Comparison of ENCODE assay signal across 8 cellular contexts in genomic region chr11:9015677-9016076, GRCh38. TPM values are rescaled to one million over a fixed set of nuclear protein-coding genes. Genes with fewer than 3 reads are reported as not detected.
DNase-seq lines count a peak whose midpoint lies in the region; ATAC-seq, FAIRE-seq and TF ChIP-seq lines count a peak whose summit lies in the region.

No MANE protein-coding gene starts in this region.

- POLR2A ChIA-PET in activated CD4-positive, alpha-beta memory T cell treated with anti-CD3 and anti-CD28 coated beads for 36 hours (lab: Charles Lee), result interaction anchor here (1.1 kb wide), 1 partner anchor 122 kb away, joined by 4 read pairs; no protein-coding TSS in a partner anchor

- H3K27ac Mint-ChIP-seq in activated CD4-positive, alpha-beta memory T cell treated with anti-CD3 and anti-CD28 coated beads for 36 hours, result no peak overlapping the region
- no peak overlapping the region for H3K27ac Mint-ChIP-seq in effector memory CD8-positive, alpha-beta T cell
- no peak overlapping the region for H3K27ac Mint-ChIP-seq in mesothelial cell of epicardium

- FAIRE-seq in GM12892 (lab: Jason Lieb, UNC), result peak; percentile 98

- H3K4me3 Mint-ChIP-seq in activated CD4-positive, alpha-beta memory T cell treated with anti-CD3 and anti-CD28 coated beads for 36 hours, result no peak overlapping the region
- no peak overlapping the region for H3K4me3 Mint-ChIP-seq in effector memory CD8-positive, alpha-beta T cell
- H3K4me3 Mint-ChIP-seq in mesothelial cell of epicardium, result no peak overlapping the region

- TF ChIP-seq POLR2A in GM12892 (IDR thresholded peaks at IDR 0.05; ENCODE audit: low read depth, low read length), result no peak

- CTCF ChIA-PET in activated CD4-positive, alpha-beta memory T cell treated with anti-CD3 and anti-CD28 coated beads for 36 hours (lab: Charles Lee), result interaction anchor here (0.6 to 6.7 kb wide), 35 partner anchors 9 to 535 kb away, joined by 3 to 235 read pairs (median 5); partner anchors contain the start of gene NRIP3

- H3K4me1 Mint-ChIP-seq in activated CD4-positive, alpha-beta memory T cell treated with anti-CD3 and anti-CD28 coated beads for 36 hours (ENCODE audit: low read depth), result peaks cover 18% of the 10 kb centered on the region
- H3K4me1 Mint-ChIP-seq in effector memory CD8-positive, alpha-beta T cell (ENCODE audit: low read depth in 2 of 2), result peaks cover 0 to 2% of the 10 kb centered on the region in 2 donors
- H3K4me1 Mint-ChIP-seq in mesothelial cell of epicardium, result no peaks in the 10 kb centered on the region

- peak; percentile 88 for TF ChIP-seq CTCF in mesothelial cell of epicardium (IDR thresholded peaks at IDR 0.05; ENCODE audit: unreplicated experiment)

- H3K36me3 Mint-ChIP-seq in activated CD4-positive, alpha-beta memory T cell treated with anti-CD3 and anti-CD28 coated beads for 36 hours, result no peaks in the 10 kb centered on the region
- no peaks in the 10 kb centered on the region for H3K36me3 Mint-ChIP-seq in effector memory CD8-positive, alpha-beta T cell (ENCODE audit: insufficient read depth)
- peaks cover under 1% of the 10 kb centered on the region for H3K36me3 Mint-ChIP-seq in mesothelial cell of epicardium

- ATAC-seq in HG03442 (IDR thresholded peaks at IDR 0.05; ENCODE audit: unreplicated experiment), result peak; percentile 39
- ATAC-seq in effector memory CD8-positive, alpha-beta T cell (replicated peaks), result peak; percentile 84

- DNase-seq in 8988T (peak; percentile 65), GM12892 (ENCODE audit: insufficient read length) (peak; percentile 44), NCI-H82 (lab: John Stamatoyannopoulos, UW) (peak; percentile 87), mesothelial cell of epicardium (ENCODE audit: low spot score in 2 of 2, unreplicated experiment in 2 of 2) (peak in 1 of 2 experiments; percentile 51)
- DNase-seq in activated CD4-positive, alpha-beta memory T cell treated with anti-CD3 and anti-CD28 coated beads for 36 hours, result peak; percentile 70
- DNase-seq in effector memory CD8-positive, alpha-beta T cell, result peak; percentile 37 to 50 (median 39)
- DNase-seq in stimulated activated naive CD4-positive, alpha-beta T cell treated with Interleukin-2 at 50 U/mL for 16 hours (lab: John Stamatoyannopoulos, UW), result peak; percentile 42

- intact Hi-C loops in activated CD4-positive, alpha-beta memory T cell treated with anti-CD3 and anti-CD28 coated beads for 36 hours (cut with micrococcal nuclease), result loop anchor here (1.0 kb wide), 2 partner anchors 122 to 491 kb away; no protein-coding TSS in a partner anchor

- no peaks in the 10 kb centered on the region for H3K27me3 Mint-ChIP-seq in activated CD4-positive, alpha-beta memory T cell treated with anti-CD3 and anti-CD28 coated beads for 36 hours
- H3K27me3 Mint-ChIP-seq in effector memory CD8-positive, alpha-beta T cell, result peaks cover 5 to 10% of the 10 kb centered on the region in 2 donors
- peaks cover 7% of the 10 kb centered on the region for H3K27me3 Mint-ChIP-seq in mesothelial cell of epicardium (ENCODE audit: low read depth)

- no peaks in the 10 kb centered on the region for H3K9me3 Mint-ChIP-seq in activated CD4-positive, alpha-beta memory T cell treated with anti-CD3 and anti-CD28 coated beads for 36 hours
- H3K9me3 Mint-ChIP-seq in effector memory CD8-positive, alpha-beta T cell, result no peaks in the 10 kb centered on the region
- peaks cover 20% of the 10 kb centered on the region for H3K9me3 Mint-ChIP-seq in mesothelial cell of epicardium

RNA-seq across cellular contexts. Expression of gene NRIP3, which starts 11.9 kb away (rescaled TPM):
- polyA plus RNA-seq in GM12892 (2012; ENCODE audit: missing spikeins), result not detected
- total RNA-seq in activated CD4-positive, alpha-beta memory T cell treated with anti-CD3 and anti-CD28 coated beads for 36 hours, result 1 to 10 TPM; 2.7 to 2.9 TPM
- total RNA-seq in mesothelial cell of epicardium, result 1.4 to 1.8 TPM (median 1.5 TPM) in 3 replicates

RNA-seq across cellular contexts. Expression of gene TMEM9B, which starts 51.4 kb away (rescaled TPM):
- polyA plus RNA-seq in GM12892 (2012; ENCODE audit: missing spikeins), result 29.7 TPM
- total RNA-seq in activated CD4-positive, alpha-beta memory T cell treated with anti-CD3 and anti-CD28 coated beads for 36 hours, result 10 to 100 TPM; 17.5 to 19.1 TPM
- 19.4 to 21.9 TPM (median 20.5 TPM) in 3 replicates for total RNA-seq in mesothelial cell of epicardium
